Comparison of ENCODE assay signal across 1 cellular context in genomic region chr2:158457092-158457825, GRCh38.
A peak's percentile ranks its signal among the peaks of the same experiment; 100 is the strongest.
TF ChIP-seq lines count a peak whose summit lies in the region.

No MANE protein-coding gene starts in this region.

TF ChIP-seq in GM12878, 131 proteins besides CTCF, POLR2A, EP300 and RAD21:
- TF ChIP-seq LARP7 (IDR thresholded peaks at IDR 0.05) (peak; percentile 46), MTA3 (IDR thresholded peaks at IDR 0.05; ENCODE audit: borderline replicate concordance, low read length) (no peak), ZNF274 (IDR thresholded peaks at IDR 0.05; ENCODE audit: insufficient read depth, insufficient read length) (no peak), TCF7 (IDR thresholded peaks at IDR 0.05; ENCODE audit: borderline replicate concordance) (no peak), NRF1 (conservative IDR thresholded peaks at IDR 0.05; ENCODE audit: low read depth, low read length) (no peak), EGR1 (IDR thresholded peaks at IDR 0.05; ENCODE audit: borderline replicate concordance in 1 of 2, low read depth in 2 of 2, low read length in 2 of 2) (0 out of 3 replicates have a peak, but pooled peaks of 1 of the 2 experiments have one; percentile 14), YY1 (IDR thresholded peaks at IDR 0.05; ENCODE audit: low read depth, low read length) (peak; percentile 44; the same call in 1 of the 2 replicates), GATAD2B (conservative IDR thresholded peaks at IDR 0.05; ENCODE audit: low read depth) (peak; percentile 52), ZNF592 (IDR thresholded peaks at IDR 0.05) (no peak), EED (IDR thresholded peaks at IDR 0.05; ENCODE audit: low read depth) (0 out of 2 replicates have a peak, but pooled peaks have one; percentile 9), FOS (IDR thresholded peaks at IDR 0.05; ENCODE audit: borderline replicate concordance, extremely low read depth, insufficient read length) (no peak), SMARCA5 (IDR thresholded peaks at IDR 0.05) (peak; percentile 42; the same call in 1 of the 2 replicates), NR2F1 (conservative IDR thresholded peaks at IDR 0.05) (peak; percentile 42), E2F4 (IDR thresholded peaks at IDR 0.05; ENCODE audit: low read depth, low read length) (no peak), FOXM1 (IDR thresholded peaks at IDR 0.05; ENCODE audit: low read depth, low read length) (no peak), NFIC (IDR thresholded peaks at IDR 0.05; ENCODE audit: low read depth, low read length) (no peak), SUZ12 (IDR thresholded peaks at IDR 0.05; ENCODE audit: unreplicated experiment) (no peak), PAX5 (IDR thresholded peaks at IDR 0.05; ENCODE audit: borderline replicate concordance, low read depth, low read length) (no peak), BHLHE40 (IDR thresholded peaks at IDR 0.05; ENCODE audit: borderline replicate concordance in 1 of 2, low read depth in 2 of 2, low read length in 1 of 2) (peak in 1 of 2 experiments; percentile 39; a peak in 1 of 4 replicates), PML (IDR thresholded peaks at IDR 0.05; ENCODE audit: low read length) (no peak), EZH2 (IDR thresholded peaks at IDR 0.05; ENCODE audit: borderline replicate concordance, control insufficient read depth, low read depth, low read length) (no peak), RCOR1 (conservative IDR thresholded peaks at IDR 0.05; ENCODE audit: low read depth, low read length) (no peak), BACH1 (IDR thresholded peaks at IDR 0.05; ENCODE audit: borderline replicate concordance) (0 out of 2 replicates have a peak, but pooled peaks have one; percentile 17), CBX3 (IDR thresholded peaks at IDR 0.05; ENCODE audit: borderline replicate concordance, low read depth) (no peak), RUNX3 (IDR thresholded peaks at IDR 0.05; ENCODE audit: low read length) (peak; percentile 44), ZNF24 (IDR thresholded peaks at IDR 0.05) (no peak), IKZF1 (conservative IDR thresholded peaks at IDR 0.05) (peak; percentile 69), SP1 (IDR thresholded peaks at IDR 0.05; ENCODE audit: low read depth, low read length) (no peak), DPF2 (IDR thresholded peaks at IDR 0.05) (peak; percentile 50; the same call in 1 of the 2 replicates)
- TF ChIP-seq, protein P1, sequence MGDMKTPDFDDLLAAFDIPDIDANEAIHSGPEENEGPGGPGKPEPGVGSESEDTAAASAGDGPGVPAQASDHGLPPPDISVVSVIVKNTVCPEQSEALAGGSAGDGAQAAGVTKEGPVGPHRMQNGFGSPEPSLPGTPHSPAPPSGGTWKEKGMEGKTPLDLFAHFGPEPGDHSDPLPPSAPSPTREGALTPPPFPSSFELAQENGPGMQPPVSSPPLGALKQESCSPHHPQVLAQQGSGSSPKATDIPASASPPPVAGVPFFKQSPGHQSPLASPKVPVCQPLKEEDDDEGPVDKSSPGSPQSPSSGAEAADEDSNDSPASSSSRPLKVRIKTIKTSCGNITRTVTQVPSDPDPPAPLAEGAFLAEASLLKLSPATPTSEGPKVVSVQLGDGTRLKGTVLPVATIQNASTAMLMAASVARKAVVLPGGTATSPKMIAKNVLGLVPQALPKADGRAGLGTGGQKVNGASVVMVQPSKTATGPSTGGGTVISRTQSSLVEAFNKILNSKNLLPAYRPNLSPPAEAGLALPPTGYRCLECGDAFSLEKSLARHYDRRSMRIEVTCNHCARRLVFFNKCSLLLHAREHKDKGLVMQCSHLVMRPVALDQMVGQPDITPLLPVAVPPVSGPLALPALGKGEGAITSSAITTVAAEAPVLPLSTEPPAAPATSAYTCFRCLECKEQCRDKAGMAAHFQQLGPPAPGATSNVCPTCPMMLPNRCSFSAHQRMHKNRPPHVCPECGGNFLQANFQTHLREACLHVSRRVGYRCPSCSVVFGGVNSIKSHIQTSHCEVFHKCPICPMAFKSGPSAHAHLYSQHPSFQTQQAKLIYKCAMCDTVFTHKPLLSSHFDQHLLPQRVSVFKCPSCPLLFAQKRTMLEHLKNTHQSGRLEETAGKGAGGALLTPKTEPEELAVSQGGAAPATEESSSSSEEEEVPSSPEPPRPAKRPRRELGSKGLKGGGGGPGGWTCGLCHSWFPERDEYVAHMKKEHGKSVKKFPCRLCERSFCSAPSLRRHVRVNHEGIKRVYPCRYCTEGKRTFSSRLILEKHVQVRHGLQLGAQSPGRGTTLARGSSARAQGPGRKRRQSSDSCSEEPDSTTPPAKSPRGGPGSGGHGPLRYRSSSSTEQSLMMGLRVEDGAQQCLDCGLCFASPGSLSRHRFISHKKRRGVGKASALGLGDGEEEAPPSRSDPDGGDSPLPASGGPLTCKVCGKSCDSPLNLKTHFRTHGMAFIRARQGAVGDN (IDR thresholded peaks at IDR 0.05), result peak; percentile 44; the same call in 1 of the 2 replicates
- TF ChIP-seq, protein P2, sequence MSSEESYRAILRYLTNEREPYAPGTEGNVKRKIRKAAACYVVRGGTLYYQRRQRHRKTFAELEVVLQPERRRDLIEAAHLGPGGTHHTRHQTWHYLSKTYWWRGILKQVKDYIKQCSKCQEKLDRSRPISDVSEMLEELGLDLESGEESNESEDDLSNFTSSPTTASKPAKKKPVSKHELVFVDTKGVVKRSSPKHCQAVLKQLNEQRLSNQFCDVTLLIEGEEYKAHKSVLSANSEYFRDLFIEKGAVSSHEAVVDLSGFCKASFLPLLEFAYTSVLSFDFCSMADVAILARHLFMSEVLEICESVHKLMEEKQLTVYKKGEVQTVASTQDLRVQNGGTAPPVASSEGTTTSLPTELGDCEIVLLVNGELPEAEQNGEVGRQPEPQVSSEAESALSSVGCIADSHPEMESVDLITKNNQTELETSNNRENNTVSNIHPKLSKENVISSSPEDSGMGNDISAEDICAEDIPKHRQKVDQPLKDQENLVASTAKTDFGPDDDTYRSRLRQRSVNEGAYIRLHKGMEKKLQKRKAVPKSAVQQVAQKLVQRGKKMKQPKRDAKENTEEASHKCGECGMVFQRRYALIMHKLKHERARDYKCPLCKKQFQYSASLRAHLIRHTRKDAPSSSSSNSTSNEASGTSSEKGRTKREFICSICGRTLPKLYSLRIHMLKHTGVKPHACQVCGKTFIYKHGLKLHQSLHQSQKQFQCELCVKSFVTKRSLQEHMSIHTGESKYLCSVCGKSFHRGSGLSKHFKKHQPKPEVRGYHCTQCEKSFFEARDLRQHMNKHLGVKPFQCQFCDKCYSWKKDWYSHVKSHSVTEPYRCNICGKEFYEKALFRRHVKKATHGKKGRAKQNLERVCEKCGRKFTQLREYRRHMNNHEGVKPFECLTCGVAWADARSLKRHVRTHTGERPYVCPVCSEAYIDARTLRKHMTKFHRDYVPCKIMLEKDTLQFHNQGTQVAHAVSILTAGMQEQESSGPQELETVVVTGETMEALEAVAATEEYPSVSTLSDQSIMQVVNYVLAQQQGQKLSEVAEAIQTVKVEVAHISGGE (CRISPR knock-in tag; IDR thresholded peaks at IDR 0.05), result no peak
